8 cellular contexts compared by ENCODE assay signal in the genomic region with DNA sequence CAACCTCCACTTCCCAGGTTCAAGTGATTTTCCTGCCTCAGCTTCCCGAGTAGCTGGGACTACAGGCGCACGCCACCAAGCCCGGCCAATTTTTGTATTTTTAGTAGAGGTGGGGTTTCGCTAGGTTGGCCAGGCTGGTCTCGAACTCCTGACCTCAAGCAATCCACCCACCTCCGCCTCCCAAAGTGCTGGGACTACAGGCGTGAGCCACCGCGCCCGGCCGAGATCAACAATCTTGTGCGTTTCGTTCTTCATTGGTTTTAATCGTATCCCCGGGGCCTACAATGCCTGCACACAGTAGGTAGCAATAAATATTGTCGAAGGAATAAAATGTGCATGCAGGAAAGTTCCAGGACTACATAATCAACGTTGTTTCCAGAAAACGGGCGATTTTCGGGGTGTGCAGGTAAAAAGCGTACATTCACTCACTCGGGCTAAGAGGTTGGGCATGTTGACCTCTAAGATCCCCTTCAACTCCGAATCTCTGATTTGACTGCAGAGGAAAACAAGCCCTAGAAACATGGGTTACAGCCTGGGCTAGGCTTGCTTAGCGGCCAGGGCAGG. TPM values are rescaled to one million over a fixed set of nuclear protein-coding genes. Genes with fewer than 3 reads are reported as not detected.
DNase-seq lines count a peak whose midpoint lies in the region; ATAC-seq and TF ChIP-seq lines count a peak whose summit lies in the region.

No MANE protein-coding gene starts in this region.

- H3K9me3 ChIP-seq in DOHH2 (ENCODE audit: control insufficient read depth, insufficient read depth, low read length) (no peaks in the 10 kb centered on the region), SK-N-MC (ENCODE audit: low read depth, low read length) (no peaks in the 10 kb centered on the region), fibroblast of lung (ENCODE audit: control insufficient read depth, insufficient read depth, low read depth, low read length) (no peaks in the 10 kb centered on the region), prostate gland (no peaks in the 10 kb centered on the region)

- 60% methylated on average over 25 of the region's 25 CpGs for WGBS in prostate gland

- no peak for TF ChIP-seq POLR2A in prostate gland (IDR thresholded peaks at IDR 0.05)

- TF ChIP-seq CTCF in DOHH2 (IDR thresholded peaks at IDR 0.05; ENCODE audit: low read depth, low read length, poor library complexity, severe bottlenecking) (no peak), fibroblast of lung (conservative IDR thresholded peaks at IDR 0.05 in 1 of 2, IDR thresholded peaks at IDR 0.05 in 1 of 2; ENCODE audit: low read depth in 1 of 2, low read length in 2 of 2) (no peak), prostate gland (IDR thresholded peaks at IDR 0.05) (no peak), GM20000 (IDR thresholded peaks at IDR 0.05; ENCODE audit: extremely low read depth, missing control alignments) (no peak)

- H3K9ac ChIP-seq in SK-N-MC (ENCODE audit: insufficient read length), result peak overlapping the region; percentile 81
- peak overlapping the region; percentile 61 for H3K9ac ChIP-seq in fibroblast of lung (ENCODE audit: insufficient read depth, low read length)

- peak overlapping the region; percentile 74 for H2AFZ ChIP-seq in fibroblast of lung (ENCODE audit: low read length)

- DNase-seq in SK-N-MC (ENCODE audit: low read depth, low spot score), result no peak
- DNase-seq in fibroblast of lung (ENCODE audit: low read depth in 2 of 2), result no peak
- DNase-seq in prostate gland (ENCODE audit: low spot score), result no peak
- DNase-seq in GM20000 (ENCODE audit: low spot score), result no peak
- no peak for DNase-seq in NCI-H510A (lab: John Stamatoyannopoulos, UW)
- no peak for DNase-seq in C1 segment of cervical spinal cord (lab: John Stamatoyannopoulos, UW)

- H4K20me1 ChIP-seq in DOHH2 (ENCODE audit: control insufficient read depth, insufficient read depth, low read depth, low read length) (no peaks in the 10 kb centered on the region), fibroblast of lung (ENCODE audit: control insufficient read depth, extremely low read depth, insufficient read depth, low read length) (no peaks in the 10 kb centered on the region)

- H3F3A ChIP-seq in DOHH2 (ENCODE audit: control insufficient read depth, insufficient read depth), result peaks cover 22% of the 10 kb centered on the region

- H3K4me3 ChIP-seq in DOHH2 (ENCODE audit: low read length) (peak overlapping the region; percentile 83), SK-N-MC (peak overlapping the region; percentile 91), fibroblast of lung (replicated peaks in 1 of 4; ENCODE audit: control extremely low read depth in 1 of 4, insufficient read depth in 1 of 4, low read depth in 3 of 4, low read length in 4 of 4) (peak overlapping the region; percentile 66 to 89 (median 80)), prostate gland (peak overlapping the region; percentile 68 to 77)

- ATAC-seq in GM19328 (IDR thresholded peaks at IDR 0.05; ENCODE audit: unreplicated experiment), result no peak

- H3K4me2 ChIP-seq in DOHH2 (ENCODE audit: low read length) (peak overlapping the region; percentile 75), fibroblast of lung (ENCODE audit: extremely low read depth, insufficient read depth, low read length) (peak overlapping the region; percentile 96)

- H3K27ac ChIP-seq in DOHH2 (ENCODE audit: low read depth, low read length) (peak overlapping the region; percentile 82), SK-N-MC (peak overlapping the region; percentile 78), fibroblast of lung (ENCODE audit: insufficient read depth, low read length) (peak overlapping the region; percentile 88), prostate gland (peak overlapping the region; percentile 90 to 92)

- intact Hi-C loops in prostate gland (cut with DNase I), result loop anchor here (5.0 kb wide), 1 partner anchor 51 kb away; no protein-coding TSS in a partner anchor

- H3K27me3 ChIP-seq in DOHH2 (ENCODE audit: control insufficient read depth, low read length) (no peaks in the 10 kb centered on the region), fibroblast of lung (ENCODE audit: control insufficient read depth, insufficient read depth, low read length) (no peaks in the 10 kb centered on the region), prostate gland (replicated peaks; ENCODE audit: insufficient read depth) (no peaks in the 10 kb centered on the region)

- H3K4me1 ChIP-seq in DOHH2 (ENCODE audit: control insufficient read depth, low read length) (peaks cover 62% of the 10 kb centered on the region), fibroblast of lung (ENCODE audit: control insufficient read depth, extremely low read depth, insufficient read depth, low read length) (peaks cover 6% of the 10 kb centered on the region), prostate gland (replicated peaks) (peaks cover 5% of the 10 kb centered on the region)

- H3K36me3 ChIP-seq in DOHH2 (ENCODE audit: control insufficient read depth, low read length) (peaks cover 12% of the 10 kb centered on the region), SK-N-MC (ENCODE audit: insufficient read depth, low read length) (no peaks in the 10 kb centered on the region), fibroblast of lung (ENCODE audit: control insufficient read depth, insufficient read depth, low read length) (no peaks in the 10 kb centered on the region), prostate gland (no peaks in the 10 kb centered on the region)

- no peaks in the 10 kb centered on the region for H3K9me2 ChIP-seq in DOHH2 (replicated peaks; ENCODE audit: control insufficient read depth, low read length)

- H3K79me2 ChIP-seq in DOHH2 (ENCODE audit: control insufficient read depth, low read length), result peaks cover 39% of the 10 kb centered on the region
- H3K79me2 ChIP-seq in fibroblast of lung (ENCODE audit: control insufficient read depth, insufficient read depth, low read length), result peaks cover 14% of the 10 kb centered on the region

RNA-seq across cellular contexts. Expression of a gene that starts 2.7 kb away (rescaled TPM):
- 15.9 and 27.6 TPM in 2 replicates for total RNA-seq in fibroblast of lung
- polyA plus RNA-seq in fibroblast of lung, result 20.2 and 24.9 TPM in 2 replicates
- 10.9 and 14.4 TPM in 2 replicates for polyA plus RNA-seq in fibroblast of lung (2012)
- 13.5 and 19.0 TPM in 2 replicates for polyA minus RNA-seq in fibroblast of lung (ENCODE audit: low replicate concordance)
- 10 to 100 TPM; 35.0 to 54.1 TPM for total RNA-seq in prostate gland
